Comparison of ENCODE assay signal across 1 cellular context in genomic region chr21:45430521-45431501, GRCh38.
A peak's percentile ranks its signal among the peaks of the same experiment; 100 is the strongest.
TF ChIP-seq lines count a peak whose summit lies in the region.

No MANE protein-coding gene starts in this region.

TF ChIP-seq in HepG2, 621 proteins besides CTCF, POLR2A, EP300 and RAD21 (continued from another document and continues in another):
- 0 out of 2 replicates have a peak, but pooled peaks have one; percentile 21 for TF ChIP-seq JUND (CRISPR knock-in tag; IDR thresholded peaks at IDR 0.05)
- TF ChIP-seq ZNF629 (CRISPR knock-in tag; conservative IDR thresholded peaks at IDR 0.05): peak; percentile 22; the same call in 1 of the 2 replicates
- TF ChIP-seq NAIF1 (CRISPR knock-in tag; IDR thresholded peaks at IDR 0.05; ENCODE audit: borderline replicate concordance): no peak
- TF ChIP-seq NR2F2 (IDR thresholded peaks at IDR 0.05; ENCODE audit: borderline replicate concordance, low read depth): no peak
- TF ChIP-seq IRF2 (CRISPR knock-in tag; IDR thresholded peaks at IDR 0.05): peak; percentile 78
- peak; percentile 44; the same call in 1 of the 2 replicates for TF ChIP-seq ZBTB33 (CRISPR knock-in tag; IDR thresholded peaks at IDR 0.05)
- TF ChIP-seq, protein P1, sequence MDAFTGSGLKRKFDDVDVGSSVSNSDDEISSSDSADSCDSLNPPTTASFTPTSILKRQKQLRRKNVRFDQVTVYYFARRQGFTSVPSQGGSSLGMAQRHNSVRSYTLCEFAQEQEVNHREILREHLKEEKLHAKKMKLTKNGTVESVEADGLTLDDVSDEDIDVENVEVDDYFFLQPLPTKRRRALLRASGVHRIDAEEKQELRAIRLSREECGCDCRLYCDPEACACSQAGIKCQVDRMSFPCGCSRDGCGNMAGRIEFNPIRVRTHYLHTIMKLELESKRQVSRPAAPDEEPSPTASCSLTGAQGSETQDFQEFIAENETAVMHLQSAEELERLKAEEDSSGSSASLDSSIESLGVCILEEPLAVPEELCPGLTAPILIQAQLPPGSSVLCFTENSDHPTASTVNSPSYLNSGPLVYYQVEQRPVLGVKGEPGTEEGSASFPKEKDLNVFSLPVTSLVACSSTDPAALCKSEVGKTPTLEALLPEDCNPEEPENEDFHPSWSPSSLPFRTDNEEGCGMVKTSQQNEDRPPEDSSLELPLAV (CRISPR knock-in tag; conservative IDR thresholded peaks at IDR 0.05; ENCODE audit: low read depth): no peak
- TF ChIP-seq, protein P2, sequence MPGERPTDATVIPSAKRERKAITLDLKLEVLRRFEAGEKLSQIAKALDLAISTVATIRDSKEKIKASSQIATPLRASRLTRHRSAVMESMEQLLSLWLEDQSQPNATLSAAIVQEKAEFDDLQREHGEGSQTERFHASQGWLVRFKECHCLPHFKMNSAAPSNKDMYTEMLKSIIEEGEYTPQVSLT (CRISPR knock-in tag; IDR thresholded peaks at IDR 0.05; ENCODE audit: borderline replicate concordance, low read depth): no peak
- TF ChIP-seq BRF2 (CRISPR knock-in tag; IDR thresholded peaks at IDR 0.05): peak; percentile 54; the same call in 1 of the 2 replicates
- TF ChIP-seq CBX1 (IDR thresholded peaks at IDR 0.05; ENCODE audit: low read depth): no peak
- TF ChIP-seq ZNF773 (CRISPR knock-in tag; IDR thresholded peaks at IDR 0.05; ENCODE audit: borderline replicate concordance): no peak
- peak; percentile 84 for TF ChIP-seq FOSL2 (CRISPR knock-in tag; IDR thresholded peaks at IDR 0.05)
- peak; percentile 81; the same call in 1 of the 2 replicates for TF ChIP-seq KLF12 (CRISPR knock-in tag; IDR thresholded peaks at IDR 0.05; ENCODE audit: borderline replicate concordance)
- TF ChIP-seq DRAP1 (CRISPR knock-in tag; IDR thresholded peaks at IDR 0.05): 0 out of 2 replicates have a peak, but pooled peaks have one; percentile 41
- no peak for TF ChIP-seq CREB1 (IDR thresholded peaks at IDR 0.05)
- TF ChIP-seq CREB1 (CRISPR knock-in tag; IDR thresholded peaks at IDR 0.05): no peak
- TF ChIP-seq ZNF644 (CRISPR knock-in tag; IDR thresholded peaks at IDR 0.05; ENCODE audit: low read depth): no peak
- TF ChIP-seq, protein P3, sequence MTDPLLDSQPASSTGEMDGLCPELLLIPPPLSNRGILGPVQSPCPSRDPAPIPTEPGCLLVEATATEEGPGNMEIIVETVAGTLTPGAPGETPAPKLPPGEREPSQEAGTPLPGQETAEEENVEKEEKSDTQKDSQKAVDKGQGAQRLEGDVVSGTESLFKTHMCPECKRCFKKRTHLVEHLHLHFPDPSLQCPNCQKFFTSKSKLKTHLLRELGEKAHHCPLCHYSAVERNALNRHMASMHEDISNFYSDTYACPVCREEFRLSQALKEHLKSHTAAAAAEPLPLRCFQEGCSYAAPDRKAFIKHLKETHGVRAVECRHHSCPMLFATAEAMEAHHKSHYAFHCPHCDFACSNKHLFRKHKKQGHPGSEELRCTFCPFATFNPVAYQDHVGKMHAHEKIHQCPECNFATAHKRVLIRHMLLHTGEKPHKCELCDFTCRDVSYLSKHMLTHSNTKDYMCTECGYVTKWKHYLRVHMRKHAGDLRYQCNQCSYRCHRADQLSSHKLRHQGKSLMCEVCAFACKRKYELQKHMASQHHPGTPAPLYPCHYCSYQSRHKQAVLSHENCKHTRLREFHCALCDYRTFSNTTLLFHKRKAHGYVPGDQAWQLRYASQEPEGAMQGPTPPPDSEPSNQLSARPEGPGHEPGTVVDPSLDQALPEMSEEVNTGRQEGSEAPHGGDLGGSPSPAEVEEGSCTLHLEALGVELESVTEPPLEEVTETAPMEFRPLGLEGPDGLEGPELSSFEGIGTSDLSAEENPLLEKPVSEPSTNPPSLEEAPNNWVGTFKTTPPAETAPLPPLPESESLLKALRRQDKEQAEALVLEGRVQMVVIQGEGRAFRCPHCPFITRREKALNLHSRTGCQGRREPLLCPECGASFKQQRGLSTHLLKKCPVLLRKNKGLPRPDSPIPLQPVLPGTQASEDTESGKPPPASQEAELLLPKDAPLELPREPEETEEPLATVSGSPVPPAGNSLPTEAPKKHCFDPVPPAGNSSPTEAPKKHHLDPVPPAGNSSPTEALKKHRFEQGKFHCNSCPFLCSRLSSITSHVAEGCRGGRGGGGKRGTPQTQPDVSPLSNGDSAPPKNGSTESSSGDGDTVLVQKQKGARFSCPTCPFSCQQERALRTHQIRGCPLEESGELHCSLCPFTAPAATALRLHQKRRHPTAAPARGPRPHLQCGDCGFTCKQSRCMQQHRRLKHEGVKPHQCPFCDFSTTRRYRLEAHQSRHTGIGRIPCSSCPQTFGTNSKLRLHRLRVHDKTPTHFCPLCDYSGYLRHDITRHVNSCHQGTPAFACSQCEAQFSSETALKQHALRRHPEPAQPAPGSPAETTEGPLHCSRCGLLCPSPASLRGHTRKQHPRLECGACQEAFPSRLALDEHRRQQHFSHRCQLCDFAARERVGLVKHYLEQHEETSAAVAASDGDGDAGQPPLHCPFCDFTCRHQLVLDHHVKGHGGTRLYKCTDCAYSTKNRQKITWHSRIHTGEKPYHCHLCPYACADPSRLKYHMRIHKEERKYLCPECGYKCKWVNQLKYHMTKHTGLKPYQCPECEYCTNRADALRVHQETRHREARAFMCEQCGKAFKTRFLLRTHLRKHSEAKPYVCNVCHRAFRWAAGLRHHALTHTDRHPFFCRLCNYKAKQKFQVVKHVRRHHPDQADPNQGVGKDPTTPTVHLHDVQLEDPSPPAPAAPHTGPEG (CRISPR knock-in tag; IDR thresholded peaks at IDR 0.05): no peak
- TF ChIP-seq RBAK (CRISPR knock-in tag; IDR thresholded peaks at IDR 0.05): no peak
- TF ChIP-seq ZNF253 (CRISPR knock-in tag; IDR thresholded peaks at IDR 0.05; ENCODE audit: borderline replicate concordance): no peak
- TF ChIP-seq, protein P4, sequence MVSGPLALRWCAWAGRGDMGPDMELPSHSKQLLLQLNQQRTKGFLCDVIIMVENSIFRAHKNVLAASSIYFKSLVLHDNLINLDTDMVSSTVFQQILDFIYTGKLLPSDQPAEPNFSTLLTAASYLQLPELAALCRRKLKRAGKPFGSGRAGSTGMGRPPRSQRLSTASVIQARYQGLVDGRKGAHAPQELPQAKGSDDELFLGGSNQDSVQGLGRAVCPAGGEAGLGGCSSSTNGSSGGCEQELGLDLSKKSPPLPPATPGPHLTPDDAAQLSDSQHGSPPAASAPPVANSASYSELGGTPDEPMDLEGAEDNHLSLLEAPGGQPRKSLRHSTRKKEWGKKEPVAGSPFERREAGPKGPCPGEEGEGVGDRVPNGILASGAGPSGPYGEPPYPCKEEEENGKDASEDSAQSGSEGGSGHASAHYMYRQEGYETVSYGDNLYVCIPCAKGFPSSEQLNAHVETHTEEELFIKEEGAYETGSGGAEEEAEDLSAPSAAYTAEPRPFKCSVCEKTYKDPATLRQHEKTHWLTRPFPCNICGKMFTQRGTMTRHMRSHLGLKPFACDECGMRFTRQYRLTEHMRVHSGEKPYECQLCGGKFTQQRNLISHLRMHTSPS (CRISPR knock-in tag; IDR thresholded peaks at IDR 0.05; ENCODE audit: low read depth): peak; percentile 44; the same call in 1 of the 2 replicates
- TF ChIP-seq ZNF552 (CRISPR knock-in tag; IDR thresholded peaks at IDR 0.05; ENCODE audit: borderline replicate concordance): no peak
- TF ChIP-seq, protein P5, sequence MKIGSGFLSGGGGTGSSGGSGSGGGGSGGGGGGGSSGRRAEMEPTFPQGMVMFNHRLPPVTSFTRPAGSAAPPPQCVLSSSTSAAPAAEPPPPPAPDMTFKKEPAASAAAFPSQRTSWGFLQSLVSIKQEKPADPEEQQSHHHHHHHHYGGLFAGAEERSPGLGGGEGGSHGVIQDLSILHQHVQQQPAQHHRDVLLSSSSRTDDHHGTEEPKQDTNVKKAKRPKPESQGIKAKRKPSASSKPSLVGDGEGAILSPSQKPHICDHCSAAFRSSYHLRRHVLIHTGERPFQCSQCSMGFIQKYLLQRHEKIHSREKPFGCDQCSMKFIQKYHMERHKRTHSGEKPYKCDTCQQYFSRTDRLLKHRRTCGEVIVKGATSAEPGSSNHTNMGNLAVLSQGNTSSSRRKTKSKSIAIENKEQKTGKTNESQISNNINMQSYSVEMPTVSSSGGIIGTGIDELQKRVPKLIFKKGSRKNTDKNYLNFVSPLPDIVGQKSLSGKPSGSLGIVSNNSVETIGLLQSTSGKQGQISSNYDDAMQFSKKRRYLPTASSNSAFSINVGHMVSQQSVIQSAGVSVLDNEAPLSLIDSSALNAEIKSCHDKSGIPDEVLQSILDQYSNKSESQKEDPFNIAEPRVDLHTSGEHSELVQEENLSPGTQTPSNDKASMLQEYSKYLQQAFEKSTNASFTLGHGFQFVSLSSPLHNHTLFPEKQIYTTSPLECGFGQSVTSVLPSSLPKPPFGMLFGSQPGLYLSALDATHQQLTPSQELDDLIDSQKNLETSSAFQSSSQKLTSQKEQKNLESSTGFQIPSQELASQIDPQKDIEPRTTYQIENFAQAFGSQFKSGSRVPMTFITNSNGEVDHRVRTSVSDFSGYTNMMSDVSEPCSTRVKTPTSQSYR (CRISPR knock-in tag; IDR thresholded peaks at IDR 0.05; ENCODE audit: borderline replicate concordance): peak; percentile 59; the same call in 1 of the 2 replicates
- no peak for TF ChIP-seq HES4 (CRISPR knock-in tag; IDR thresholded peaks at IDR 0.05; ENCODE audit: borderline replicate concordance)
- no peak for TF ChIP-seq ZNF383 (CRISPR knock-in tag; IDR thresholded peaks at IDR 0.05; ENCODE audit: borderline replicate concordance)
- TF ChIP-seq RARG (CRISPR knock-in tag; IDR thresholded peaks at IDR 0.05; ENCODE audit: low read depth): no peak
- TF ChIP-seq RBFOX2 (IDR thresholded peaks at IDR 0.05; ENCODE audit: low read depth, low read length): no peak; the same call in 1 of the 2 replicates
- TF ChIP-seq HNRNPUL1 (IDR thresholded peaks at IDR 0.05; ENCODE audit: low read depth, low read length): no peak
- TF ChIP-seq FOXK2 (IDR thresholded peaks at IDR 0.05): no peak
- TF ChIP-seq CENPT (CRISPR knock-in tag; IDR thresholded peaks at IDR 0.05; ENCODE audit: low read depth): no peak
- no peak for TF ChIP-seq CEBPB (IDR thresholded peaks at IDR 0.05; ENCODE audit: borderline replicate concordance, low read depth, low read length)
- TF ChIP-seq FIP1L1 (IDR thresholded peaks at IDR 0.05; ENCODE audit: borderline replicate concordance, insufficient read depth, low read depth, low read length): no peak
- TF ChIP-seq ATF1 (CRISPR knock-in tag; IDR thresholded peaks at IDR 0.05): no peak
- no peak for TF ChIP-seq KAT7 (CRISPR knock-in tag; IDR thresholded peaks at IDR 0.05; ENCODE audit: borderline replicate concordance)
- peak; percentile 72; the same call in 1 of the 2 replicates for TF ChIP-seq ZNF263 (CRISPR knock-in tag; IDR thresholded peaks at IDR 0.05)
- no peak for TF ChIP-seq NCOA1 (CRISPR knock-in tag; IDR thresholded peaks at IDR 0.05)
- no peak for TF ChIP-seq ZFP1 (CRISPR knock-in tag; IDR thresholded peaks at IDR 0.05)
- TF ChIP-seq SAP130 (CRISPR knock-in tag; IDR thresholded peaks at IDR 0.05; ENCODE audit: low read depth): peak; percentile 90
- no peak; the same call in 1 of the 2 replicates for TF ChIP-seq KLF6 (CRISPR knock-in tag; IDR thresholded peaks at IDR 0.05)
- TF ChIP-seq SMARCC2 (IDR thresholded peaks at IDR 0.05): no peak
- TF ChIP-seq MBNL3 (CRISPR knock-in tag; conservative IDR thresholded peaks at IDR 0.05): no peak
- no peak for TF ChIP-seq ZSCAN20 (CRISPR knock-in tag; IDR thresholded peaks at IDR 0.05; ENCODE audit: borderline replicate concordance)
- TF ChIP-seq PCBP2 (optimal IDR thresholded peaks at IDR 0.05; ENCODE audit: low read depth, low read length, poor library complexity, severe bottlenecking): no peak
- peak; percentile 95 for TF ChIP-seq BCL6 (CRISPR knock-in tag; IDR thresholded peaks at IDR 0.05)
- TF ChIP-seq ZNF274 (CRISPR knock-in tag; IDR thresholded peaks at IDR 0.05): peak; percentile 89
- no peak; the same call in 1 of the 2 replicates for TF ChIP-seq ZNF780A (CRISPR knock-in tag; IDR thresholded peaks at IDR 0.05)
- no peak for TF ChIP-seq TCF12 (IDR thresholded peaks at IDR 0.05)
- TF ChIP-seq TCF12 (CRISPR knock-in tag; IDR thresholded peaks at IDR 0.05): peak; percentile 81; the same call in 1 of the 2 replicates
- no peak for TF ChIP-seq DNMT3B (CRISPR knock-in tag; conservative IDR thresholded peaks at IDR 0.05)
- peak; percentile 86; the same call in 1 of the 2 replicates for TF ChIP-seq SOX5 (CRISPR knock-in tag; IDR thresholded peaks at IDR 0.05; ENCODE audit: borderline replicate concordance)
- peak; percentile 18; the same call in 1 of the 2 replicates for TF ChIP-seq POGZ (CRISPR knock-in tag; IDR thresholded peaks at IDR 0.05)
- TF ChIP-seq ZBTB7A (CRISPR knock-in tag; IDR thresholded peaks at IDR 0.05): peak; percentile 99
